Comparison of ENCODE assay signal across 8 cellular contexts in genomic region chr14:85172889-85173458, GRCh38.
"Had no signal": no experiment of that assay in that cellular context is flagged by ENCODE, and none has a peak within 500 bp of the region (broad histone marks: within the 10 kb centered on the region; RNA-seq: fewer than 3 reads in every experiment).

No MANE protein-coding gene starts in this region.

- H3K4me3 Mint-ChIP-seq: GM23338, H9, IgD-negative memory B cell had no signal

- H3K27me3 Mint-ChIP-seq: IgD-negative memory B cell had no signal

- H3K27ac ChIP-seq: HL-60 had no signal

- ATAC-seq: GM23338, HepG2 had no signal

- H3K27ac Mint-ChIP-seq: GM23338, H9, IgD-negative memory B cell had no signal

- H3K4me3 ChIP-seq: GM23338 had no signal

- H3K4me1 Mint-ChIP-seq: IgD-negative memory B cell had no signal

- H3K9me3 Mint-ChIP-seq: GM23338, H9 had no signal

- DNase-seq: H9, HCEC 1CT had no signal

- FAIRE-seq: H1, H54, HepG2 had no signal
